In genomic region chr11:2826679-2827056, GRCh38 we compare ENCODE assay signal across 11 cellular contexts. TPM values are rescaled to one million over a fixed set of nuclear protein-coding genes. Genes with fewer than 3 reads are reported as not detected.
DNase-seq lines count a peak whose midpoint lies in the region; ATAC-seq, FAIRE-seq and TF ChIP-seq lines count a peak whose summit lies in the region.
"Had no signal": no experiment of that assay in that cellular context is flagged by ENCODE, and none has a peak within 500 bp of the region (broad histone marks: within the 10 kb centered on the region; RNA-seq: fewer than 3 reads in every experiment).

No MANE protein-coding gene starts in this region.

- FAIRE-seq in H54 (lab: Jason Lieb, UNC) = no peak
- FAIRE-seq: GM18507 had no signal

- CTCF ChIA-PET in WTC11 (lab: Charles Lee) = no interaction called here

- H3K9me3 Mint-ChIP-seq in WTC11 = peaks cover 40% of the 10 kb centered on the region
- peaks cover under 1 to 26% (median 15%) of the 10 kb centered on the region in 6 donors for H3K9me3 Mint-ChIP-seq in immature natural killer cell

- no peaks in the 10 kb centered on the region for H3K27me3 ChIP-seq in layer of hippocampus (ENCODE audit: control insufficient read depth, insufficient read depth, low read length)
- peaks cover 6% of the 10 kb centered on the region for H3K27me3 ChIP-seq in skeletal muscle satellite cell (ENCODE audit: control insufficient read depth, insufficient read depth, low read length)

- H3K27ac Mint-ChIP-seq in WTC11 (0 out of 2 replicates have a peak overlapping the region, but pooled peaks have one; percentile 50), immature natural killer cell (no peak overlapping the region)

- no peak for TF ChIP-seq POLR2A in H54 (IDR thresholded peaks at IDR 0.05; ENCODE audit: low read depth, low read length)

- no peak for ATAC-seq in WTC11
- ATAC-seq in GM19452 (IDR thresholded peaks at IDR 0.05; ENCODE audit: unreplicated experiment) = no peak

- no peaks in the 10 kb centered on the region for H3K36me3 ChIP-seq in skeletal muscle satellite cell (ENCODE audit: insufficient read depth, low read length)

- H3K27me3 Mint-ChIP-seq in WTC11 (ENCODE audit: low read depth) = peaks cover 68% of the 10 kb centered on the region
- H3K27me3 Mint-ChIP-seq in immature natural killer cell (ENCODE audit: low read depth in 3 of 3) = peaks cover 5 to 27% (median 6%) of the 10 kb centered on the region in 3 donors

- H3K36me3 Mint-ChIP-seq in WTC11 = peaks cover 32% of the 10 kb centered on the region
- peaks cover 7 to 13% (median 12%) of the 10 kb centered on the region in 3 donors for H3K36me3 Mint-ChIP-seq in immature natural killer cell

- POLR2A ChIA-PET in WTC11 (lab: Charles Lee) = no interaction called here

- H3K4me1 Mint-ChIP-seq in WTC11 (peaks cover 12% of the 10 kb centered on the region), immature natural killer cell (no peaks in the 10 kb centered on the region)

- peak overlapping the region; percentile 58 for H3K27ac ChIP-seq in layer of hippocampus (ENCODE audit: low read depth, low read length)

- peak overlapping the region; percentile 40 for H3K4me3 ChIP-seq in skeletal muscle satellite cell (ENCODE audit: low read length)

- H3K4me1 ChIP-seq in skeletal muscle satellite cell (ENCODE audit: control insufficient read depth, insufficient read depth, low read length) = peaks cover 26% of the 10 kb centered on the region

- peak overlapping the region; percentile 85 for H3K4me2 ChIP-seq in skeletal muscle satellite cell (ENCODE audit: low read length)

- no peak overlapping the region for H3K4me3 Mint-ChIP-seq in WTC11
- no peak overlapping the region for H3K4me3 Mint-ChIP-seq in immature natural killer cell

- no peak for TF ChIP-seq CTCF in WTC11 (IDR thresholded peaks at IDR 0.05)

- DNase-seq in H54 (ENCODE audit: insufficient read length, low spot score) = peak; percentile 44
- no peak for DNase-seq in WTC11 (ENCODE audit: low spot score)
- no peak for DNase-seq in SW480 (ENCODE audit: low spot score)
- DNase-seq in NCI-H510A treated with DMSO at 0.1 percent for 48 hours (lab: John Stamatoyannopoulos, UW) = no peak
- DNase-seq in immature natural killer cell = no peak
- DNase-seq: NCI-H446; stimulated activated CD4-positive, alpha-beta T cell treated with anti-CD3 and anti-CD28 coated beads, Interleukin-2, amount 100 ng/mL, for 24 hours had no signal

- peak overlapping the region; percentile 79 for H3K9ac ChIP-seq in skeletal muscle satellite cell (ENCODE audit: low read depth, low read length)

- peaks cover 10% of the 10 kb centered on the region for H3K9me3 ChIP-seq in skeletal muscle satellite cell (replicated peaks; ENCODE audit: low read length)

TF ChIP-seq in WTC11, 78 proteins besides CTCF, POLR2A, EP300 and RAD21:
- TF ChIP-seq JAZF1 (CRISPR knock-in tag; IDR thresholded peaks at IDR 0.05) (no peak), ZNF219 (CRISPR knock-in tag; IDR thresholded peaks at IDR 0.05; ENCODE audit: borderline replicate concordance) (no peak), ZNF425 (CRISPR knock-in tag; conservative IDR thresholded peaks at IDR 0.05) (no peak), FOXP1 (CRISPR knock-in tag; IDR thresholded peaks at IDR 0.05; ENCODE audit: borderline replicate concordance) (no peak), OVOL2 (CRISPR knock-in tag; IDR thresholded peaks at IDR 0.05; ENCODE audit: borderline replicate concordance) (no peak), ERG (CRISPR knock-in tag; IDR thresholded peaks at IDR 0.05) (no peak), ATF3 (CRISPR knock-in tag; conservative IDR thresholded peaks at IDR 0.05) (no peak), MXD4 (CRISPR knock-in tag; IDR thresholded peaks at IDR 0.05; ENCODE audit: borderline replicate concordance) (no peak), CREB1 (CRISPR knock-in tag; IDR thresholded peaks at IDR 0.05) (no peak), ATF1 (CRISPR knock-in tag; IDR thresholded peaks at IDR 0.05) (no peak), E2F5 (CRISPR knock-in tag; IDR thresholded peaks at IDR 0.05) (no peak), NR3C1 (CRISPR knock-in tag; conservative IDR thresholded peaks at IDR 0.05; ENCODE audit: low read depth) (no peak), MYBL2 (CRISPR knock-in tag; IDR thresholded peaks at IDR 0.05) (no peak), PRDM15 (CRISPR knock-in tag; IDR thresholded peaks at IDR 0.05) (no peak), NR1H2 (CRISPR knock-in tag; IDR thresholded peaks at IDR 0.05) (no peak), TCF7 (CRISPR knock-in tag; IDR thresholded peaks at IDR 0.05; ENCODE audit: low read depth) (no peak), E2F4 (CRISPR knock-in tag; IDR thresholded peaks at IDR 0.05; ENCODE audit: borderline replicate concordance, low read depth) (no peak)

RNA-seq across cellular contexts. Expression of gene CDKN1C, which starts 58.9 kb away (rescaled TPM):
- total RNA-seq in WTC11 (2021) = 25.0 to 35.0 TPM (median 32.4 TPM) in 3 replicates
- total RNA-seq in skeletal muscle satellite cell (2012; rRNA removed) = 0.51 and 1.3 TPM in 2 replicates
- under 1 TPM in 1 of 3 donors, not detected in 2; 0.24 TPM for polyA plus RNA-seq in immature natural killer cell
